In genomic region chrX:79081895-79082512, GRCh38 we compare ENCODE assay signal across 8 cellular contexts.
DNase-seq lines count a peak whose midpoint lies in the region; ATAC-seq, FAIRE-seq and TF ChIP-seq lines count a peak whose summit lies in the region.

No MANE protein-coding gene starts in this region.

- H3K9me1 ChIP-seq in keratinocyte (ENCODE audit: control insufficient read depth, extremely low read depth, insufficient read depth, low read length): no peaks in the 10 kb centered on the region

- intact Hi-C loops in activated naive CD4-positive, alpha-beta T cell treated with anti-CD3 and anti-CD28 coated beads for 36 hours (cut with micrococcal nuclease): loop anchor here (1.0 to 10.0 kb wide), 15 partner anchors 46 to 1171 kb away; partner anchors contain the start of genes ATP7A, CYSLTR1, ITM2A and P2RY10
- intact Hi-C loops in OCI-LY7 (cut with micrococcal nuclease; ENCODE audit: unreplicated experiment) (loop anchor here (1.0 to 10.0 kb wide), 4 partner anchors 188 to 525 kb away; no protein-coding TSS in a partner anchor), body of pancreas (cut with DNase I) (no loop called here)

- H3K27me3 Mint-ChIP-seq in activated naive CD4-positive, alpha-beta T cell treated with anti-CD3 and anti-CD28 coated beads for 36 hours (ENCODE audit: low read depth): no peaks in the 10 kb centered on the region
- no peaks in the 10 kb centered on the region for H3K27me3 Mint-ChIP-seq in HFFc6 (ENCODE audit: insufficient read depth)

- H3K4me3 ChIP-seq in OCI-LY7 (ENCODE audit: low read depth, low read length, poor library complexity, severe bottlenecking): no peak overlapping the region
- H3K4me3 ChIP-seq in body of pancreas: no peak overlapping the region
- no peak overlapping the region for H3K4me3 ChIP-seq in keratinocyte (ENCODE audit: control insufficient read depth in 2 of 3, extremely low read depth in 1 of 3, insufficient read depth in 2 of 3, low read depth in 1 of 3, low read length in 3 of 3)

- DNase-seq in activated naive CD4-positive, alpha-beta T cell treated with anti-CD3 and anti-CD28 coated beads for 36 hours: peak; percentile 55
- no peak for DNase-seq in activated naive CD4-positive, alpha-beta T cell treated with Interleukin-2 at 50 U/mL for 16 hours
- DNase-seq in HFFc6 (peak; percentile 2), OCI-LY7 (ENCODE audit: low spot score) (peak; percentile 58), body of pancreas (peak in 3 of 4 donors; percentile 6 to 11 (median 6)), keratinocyte (ENCODE audit: low read depth, low spot score) (no peak), superior temporal gyrus (ENCODE audit: extremely low spot score) (peak; percentile 59)

- H4K20me1 ChIP-seq in OCI-LY7 (ENCODE audit: insufficient read depth, low read length) (no peaks in the 10 kb centered on the region), keratinocyte (ENCODE audit: control insufficient read depth, extremely low read depth, insufficient read depth, low read length) (no peaks in the 10 kb centered on the region)

- peaks cover 41% of the 10 kb centered on the region for H3K4me1 Mint-ChIP-seq in activated naive CD4-positive, alpha-beta T cell treated with anti-CD3 and anti-CD28 coated beads for 36 hours (ENCODE audit: low read depth)
- no peaks in the 10 kb centered on the region for H3K4me1 Mint-ChIP-seq in HFFc6 (ENCODE audit: low read depth)

- FAIRE-seq in keratinocyte (lab: Jason Lieb, UNC): peak; percentile 23

- H3K4me2 ChIP-seq in OCI-LY7 (ENCODE audit: low read length) (peak overlapping the region; percentile 48), keratinocyte (ENCODE audit: control insufficient read depth, extremely low read depth, insufficient read depth, low read depth, low read length) (no peak overlapping the region)

- peak overlapping the region; percentile 78; the same call in 1 of the 2 replicates for H2AFZ ChIP-seq in OCI-LY7 (ENCODE audit: low read length)
- no peak overlapping the region for H2AFZ ChIP-seq in keratinocyte (ENCODE audit: control insufficient read depth, low read length)

- H3K79me2 ChIP-seq in OCI-LY7 (ENCODE audit: insufficient read depth, low read depth, low read length): no peaks in the 10 kb centered on the region
- H3K79me2 ChIP-seq in keratinocyte (ENCODE audit: control insufficient read depth, insufficient read depth, low read length): no peaks in the 10 kb centered on the region

- WGBS in body of pancreas, 2 donors: 7 to 9% methylated on average over 6 of the region's 6 CpGs

- H3K36me3 ChIP-seq in OCI-LY7 (ENCODE audit: insufficient read depth, low read length): no peaks in the 10 kb centered on the region
- H3K36me3 ChIP-seq in body of pancreas (replicated peaks in 1 of 2; ENCODE audit: insufficient read depth in 1 of 2, low read depth in 2 of 2): no peaks in the 10 kb centered on the region
- H3K36me3 ChIP-seq in keratinocyte (ENCODE audit: control insufficient read depth in 2 of 2, extremely low read depth in 1 of 2, insufficient read depth in 2 of 2, low read length in 2 of 2): no peaks in the 10 kb centered on the region

- H3K9me3 Mint-ChIP-seq in activated naive CD4-positive, alpha-beta T cell treated with anti-CD3 and anti-CD28 coated beads for 36 hours: no peaks in the 10 kb centered on the region
- no peaks in the 10 kb centered on the region for H3K9me3 Mint-ChIP-seq in HFFc6

- no peak overlapping the region for H3K9ac ChIP-seq in keratinocyte (ENCODE audit: control insufficient read depth, extremely low read depth, insufficient read depth, low read length)

- no peaks in the 10 kb centered on the region for H3K9me3 ChIP-seq in OCI-LY7 (ENCODE audit: low read length)
- H3K9me3 ChIP-seq in body of pancreas: no peaks in the 10 kb centered on the region
- no peaks in the 10 kb centered on the region for H3K9me3 ChIP-seq in keratinocyte (ENCODE audit: control insufficient read depth, low read depth, low read length)

- H3K9me2 ChIP-seq in OCI-LY7 (ENCODE audit: insufficient read depth, low read length): no peaks in the 10 kb centered on the region

- TF ChIP-seq CTCF in HFFc6 (IDR thresholded peaks at IDR 0.05) (peak; percentile 77), OCI-LY7 (conservative IDR thresholded peaks at IDR 0.05; ENCODE audit: low read length) (peak; percentile 79), body of pancreas (IDR thresholded peaks at IDR 0.05) (peak; percentile 27 to 65 (median 50)), keratinocyte (optimal IDR thresholded peaks at IDR 0.05 in 1 of 3, IDR thresholded peaks at IDR 0.05 in 1 of 3, conservative IDR thresholded peaks at IDR 0.05 in 1 of 3; ENCODE audit: extremely low read depth in 1 of 3, insufficient read depth in 2 of 3, low read length in 3 of 3) (peak; percentile 48 to 57 (median 54))

- ATAC-seq in body of pancreas (no peak), HG03139 (IDR thresholded peaks at IDR 0.05; ENCODE audit: unreplicated experiment) (no peak)

- POLR2A ChIA-PET in OCI-LY7 (lab: Charles Lee): interaction anchor here (1.1 to 1.4 kb wide), 3 partner anchors 9 to 186 kb away, joined by 3 to 4 read pairs (median 3); no protein-coding TSS in a partner anchor

- H3K27me3 ChIP-seq in body of pancreas: no peaks in the 10 kb centered on the region
- no peaks in the 10 kb centered on the region for H3K27me3 ChIP-seq in keratinocyte (ENCODE audit: control insufficient read depth, extremely low read depth, insufficient read depth, low read length)

- H3K36me3 Mint-ChIP-seq in activated naive CD4-positive, alpha-beta T cell treated with anti-CD3 and anti-CD28 coated beads for 36 hours (ENCODE audit: low read depth): peaks cover 3% of the 10 kb centered on the region
- H3K36me3 Mint-ChIP-seq in HFFc6 (ENCODE audit: low read depth): no peaks in the 10 kb centered on the region

- CTCF ChIA-PET in activated naive CD4-positive, alpha-beta T cell treated with anti-CD3 and anti-CD28 coated beads for 36 hours (lab: Charles Lee): interaction anchor here (0.5 to 2.0 kb wide), 19 partner anchors 9 to 558 kb away, joined by 3 to 10 read pairs (median 3); partner anchors contain the start of gene GPR174
- CTCF ChIA-PET in OCI-LY7 (lab: Charles Lee; ENCODE audit: unreplicated experiment): no interaction called here

- no TSS peak for BruUV-seq in OCI-LY7 (replicated peaks; lab: Mats Ljungman, UMichigan)

- H3K27ac Mint-ChIP-seq in activated naive CD4-positive, alpha-beta T cell treated with anti-CD3 and anti-CD28 coated beads for 36 hours: peak overlapping the region; percentile 81
- H3K27ac Mint-ChIP-seq in HFFc6: no peak overlapping the region

- H3K4me3 Mint-ChIP-seq in activated naive CD4-positive, alpha-beta T cell treated with anti-CD3 and anti-CD28 coated beads for 36 hours: peak overlapping the region; percentile 65
- no peak overlapping the region for H3K4me3 Mint-ChIP-seq in HFFc6

- H3K4me1 ChIP-seq in OCI-LY7 (ENCODE audit: insufficient read depth, low read length, poor library complexity, severe bottlenecking): peaks cover 5% of the 10 kb centered on the region
- no peaks in the 10 kb centered on the region for H3K4me1 ChIP-seq in body of pancreas
- no peaks in the 10 kb centered on the region for H3K4me1 ChIP-seq in keratinocyte (ENCODE audit: control insufficient read depth, extremely low read depth, insufficient read depth, low read length)

- no peak overlapping the region for H3K27ac ChIP-seq in OCI-LY7 (ENCODE audit: low read depth, low read length, poor library complexity, severe bottlenecking)
- no peak overlapping the region for H3K27ac ChIP-seq in body of pancreas
- no peak overlapping the region for H3K27ac ChIP-seq in keratinocyte (ENCODE audit: control insufficient read depth, insufficient read depth, low read length)

- no peak for TF ChIP-seq POLR2A in body of pancreas (IDR thresholded peaks at IDR 0.05)

- dilution Hi-C loops in keratinocyte (cut with MboI; ENCODE audit: extremely low pct_ligation_motif_present, low sequenced_read_pairs): no loop called here

Comparison
In these comparisons a context has a peak if more than half of its experiments do, and no peak if none do; other contexts are left out.
1. DNase-seq: peak in activated naive CD4-positive, alpha-beta T cell treated with anti-CD3 and anti-CD28 coated beads for 36 hours (single experiment), HFFc6 (single experiment), OCI-LY7 (single experiment), body of pancreas (3 of 4) and superior temporal gyrus (single experiment); none in activated naive CD4-positive, alpha-beta T cell treated with Interleukin-2 at 50 U/mL for 16 hours (single experiment) and keratinocyte (single experiment).
2. Peak in every context shown above with its lines, with median percentiles within 50 percentile points of each other: CTCF ChIP-seq.